ENCODE assay signal across 27 cellular contexts in genomic region chr7:142036384-142036783, GRCh38. TPM values are rescaled to one million over a fixed set of nuclear protein-coding genes. Genes with fewer than 3 reads are reported as not detected.
"Had no signal": no experiment of that assay in that cellular context is flagged by ENCODE, and none has a peak within 500 bp of the region (broad histone marks: within the 10 kb centered on the region; RNA-seq: fewer than 3 reads in every experiment).

No MANE protein-coding gene starts in this region.

- H3K4me3 ChIP-seq: coronary artery, dorsolateral prefrontal cortex, esophagus muscularis mucosa, gastroesophageal sphincter, heart right ventricle, lower lobe of right lung had no signal

- H3K27ac ChIP-seq: coronary artery, dorsolateral prefrontal cortex, esophagus muscularis mucosa, foreskin keratinocyte, gastroesophageal sphincter, heart right ventricle, lower lobe of right lung had no signal

- H3K27me3 ChIP-seq: esophagus muscularis mucosa, foreskin keratinocyte, gastroesophageal sphincter had no signal

- DNase-seq: cerebellar nuclear complex; dermis blood vessel endothelial cell; dorsolateral prefrontal cortex; effector CD4-positive, alpha-beta T cell; effector memory CD4-positive, alpha-beta T cell; foreskin keratinocyte; glutamatergic neuron; head of caudate nucleus; heart right ventricle; hippocampal formation; immature natural killer cell; islet precursor cell; kidney; kidney glomerular epithelial cell; left cardiac atrium; left ventricle myocardium superior; lower lobe of right lung; mesenchymal stem cell; naive thymus-derived CD4-positive, alpha-beta T cell had no signal

- H3K36me3 ChIP-seq: esophagus muscularis mucosa, gastroesophageal sphincter, heart right ventricle, lower lobe of right lung had no signal

- H3K4me1 ChIP-seq: esophagus muscularis mucosa, foreskin keratinocyte, gastroesophageal sphincter, heart right ventricle, lower lobe of right lung had no signal

- ATAC-seq: foreskin keratinocyte; gastroesophageal sphincter; heart right ventricle; left cardiac atrium; left lobe of liver; left ventricle myocardium superior; lower lobe of right lung; naive thymus-derived CD4-positive, alpha-beta T cell had no signal

- H3K9me3 ChIP-seq: esophagus muscularis mucosa, gastroesophageal sphincter, heart right ventricle, lower lobe of right lung had no signal

RNA-seq across cellular contexts. Expression of gene MGAM, which starts 40.7 kb away (rescaled TPM):
- total RNA-seq: dermis blood vessel endothelial cell, endothelial cell of umbilical vein, epithelial cell of proximal tubule, fibroblast of lung, lung microvascular endothelial cell had no signal
